8 cellular contexts compared by ENCODE assay signal in genomic region chr10:80662429-80663211, GRCh38.
DNase-seq lines count a peak whose midpoint lies in the region; ATAC-seq and TF ChIP-seq lines count a peak whose summit lies in the region.

No MANE protein-coding gene starts in this region.

- H3K27me3 Mint-ChIP-seq in WTC11 (ENCODE audit: low read depth): no peaks in the 10 kb centered on the region

- CTCF ChIA-PET in WTC11 (lab: Charles Lee): interaction anchor here (0.6 to 4.9 kb wide), 83 partner anchors 9 to 1965 kb away, joined by 3 to 49 read pairs (median 4); partner anchors contain the start of genes DYDC1, DYDC2, PRXL2A and SH2D4B

- peaks cover 18% of the 10 kb centered on the region for H3K4me1 Mint-ChIP-seq in WTC11

- TF ChIP-seq CTCF in WTC11 (IDR thresholded peaks at IDR 0.05): peak; percentile 88
- peak; percentile 86 for TF ChIP-seq CTCF in cardiac fibroblast (IDR thresholded peaks at IDR 0.05; ENCODE audit: low read depth, low read length)

- peak; percentile 3 to 41 for DNase-seq in NCI-H187 (lab: John Stamatoyannopoulos, UW)
- DNase-seq in NCI-H187 treated with DMSO at 0.1 percent for 48 hours (lab: John Stamatoyannopoulos, UW): no peak
- peak; percentile 19 for DNase-seq in NCI-H146 treated with DMSO at 0.1 percent for 48 hours (lab: John Stamatoyannopoulos, UW; ENCODE audit: unreplicated experiment)
- peak; percentile 89 for DNase-seq in WTC11 (ENCODE audit: low spot score)
- DNase-seq in cardiac fibroblast (ENCODE audit: low read depth in 2 of 2): peak; percentile 83 to 85
- DNase-seq in inferior parietal cortex (ENCODE audit: extremely low spot score): peak; percentile 82
- DNase-seq in stimulated activated CD4-positive, alpha-beta T cell treated with anti-CD3 and anti-CD28 coated beads, Interleukin-12 subunit alpha, Interleukin-12 subunit beta, amount 100 ng/mL, for 24 hours (ENCODE audit: low read depth in 2 of 2): peak; percentile 31 to 71

- H3K27ac Mint-ChIP-seq in WTC11: peak overlapping the region; percentile 55

- H3K36me3 Mint-ChIP-seq in WTC11: no peaks in the 10 kb centered on the region

- H3K4me3 Mint-ChIP-seq in WTC11: peak overlapping the region; percentile 64

- POLR2A ChIA-PET in WTC11 (lab: Charles Lee): interaction anchor here (0.6 kb wide), 2 partner anchors 13 to 88 kb away, joined by 3 read pairs; no protein-coding TSS in a partner anchor

- H3K4me3 ChIP-seq in cardiac fibroblast (replicated peaks in 1 of 2; ENCODE audit: low read depth in 2 of 2, low read length in 2 of 2): peak overlapping the region in 1 of 2 donors; percentile 18

- ATAC-seq in HG02763 (IDR thresholded peaks at IDR 0.05; ENCODE audit: unreplicated experiment): peak; percentile 79
- ATAC-seq in WTC11: peak; percentile 83

- H3K9me3 Mint-ChIP-seq in WTC11: no peaks in the 10 kb centered on the region

TF ChIP-seq in WTC11, 78 proteins besides CTCF, POLR2A, EP300 and RAD21:
- TF ChIP-seq HMGXB4 (CRISPR knock-in tag; IDR thresholded peaks at IDR 0.05) (0 out of 2 replicates have a peak, but pooled peaks have one; percentile 24), ZSCAN18 (CRISPR knock-in tag; IDR thresholded peaks at IDR 0.05) (no peak), SMAD3 (CRISPR knock-in tag; IDR thresholded peaks at IDR 0.05; ENCODE audit: borderline replicate concordance) (no peak), NFYB (CRISPR knock-in tag; conservative IDR thresholded peaks at IDR 0.05; ENCODE audit: low read depth) (no peak), MYBL2 (CRISPR knock-in tag; IDR thresholded peaks at IDR 0.05) (no peak), AFF4 (CRISPR knock-in tag; IDR thresholded peaks at IDR 0.05; ENCODE audit: borderline replicate concordance) (no peak), ZNF423 (CRISPR knock-in tag; IDR thresholded peaks at IDR 0.05) (no peak), OVOL2 (CRISPR knock-in tag; IDR thresholded peaks at IDR 0.05; ENCODE audit: borderline replicate concordance) (no peak)
TF ChIP-seq in WTC11: peak in this region for 1.
